ENCODE assay signal across 25 cellular contexts in the genomic region with DNA sequence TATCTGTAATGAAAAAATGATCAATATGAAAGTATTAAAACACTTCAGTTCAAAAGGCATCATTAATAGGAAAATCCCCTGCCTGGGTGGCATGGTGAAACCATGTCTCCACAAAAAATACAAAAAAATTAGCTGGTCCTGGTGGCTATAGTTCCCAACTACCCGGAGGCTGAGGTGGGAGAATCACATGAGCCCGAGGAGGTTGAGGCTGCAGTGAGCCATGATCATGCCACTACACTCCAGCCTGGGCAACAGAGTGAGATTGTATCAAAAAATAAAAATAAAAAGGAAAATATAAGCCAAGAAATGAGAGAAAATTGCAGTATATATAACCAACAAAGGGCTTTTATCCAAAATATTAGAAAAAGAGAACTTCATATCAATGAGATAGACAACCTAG.
"Had no signal": no experiment of that assay in that cellular context is flagged by ENCODE, and none has a peak within 500 bp of the region (broad histone marks: within the 10 kb centered on the region; RNA-seq: fewer than 3 reads in every experiment).

No MANE protein-coding gene starts in this region.

- DNase-seq: colonic mucosa; cortex of kidney; dermis blood vessel endothelial cell; dorsolateral prefrontal cortex; effector CD4-positive, alpha-beta T cell; effector CD8-positive, alpha-beta T cell; effector memory CD4-positive, alpha-beta T cell; effector memory CD8-positive, alpha-beta T cell; endodermal cell; erythroblast; esophagus squamous epithelium; foreskin fibroblast; foreskin keratinocyte; foreskin melanocyte; gastrocnemius medialis; glutamatergic neuron; head of caudate nucleus; heart left ventricle; heart right ventricle had no signal

- H3K9me3 ChIP-seq: colonic mucosa, esophagus squamous epithelium, gastrocnemius medialis had no signal

- H3K4me1 Mint-ChIP-seq: endodermal cell had no signal

- H3K27ac ChIP-seq: colonic mucosa, coronary artery, dorsolateral prefrontal cortex, epithelial cell of prostate, esophagus muscularis mucosa, esophagus squamous epithelium, foreskin keratinocyte, gastrocnemius medialis, gastroesophageal sphincter, heart left ventricle, heart right ventricle had no signal

- H3K36me3 ChIP-seq: colonic mucosa, esophagus muscularis mucosa, esophagus squamous epithelium, gastrocnemius medialis, gastroesophageal sphincter, heart left ventricle, heart right ventricle had no signal

- H3K27me3 ChIP-seq: colonic mucosa, dorsolateral prefrontal cortex, esophagus muscularis mucosa, esophagus squamous epithelium, foreskin keratinocyte, gastrocnemius medialis, gastroesophageal sphincter, heart left ventricle, heart right ventricle had no signal

- ATAC-seq: effector memory CD8-positive, alpha-beta T cell; esophagus mucosa; foreskin keratinocyte; gastrocnemius medialis; gastroesophageal sphincter; heart left ventricle; heart right ventricle had no signal

- H3K4me3 ChIP-seq: colonic mucosa, coronary artery, dorsolateral prefrontal cortex, esophagus muscularis mucosa, esophagus squamous epithelium, gastrocnemius medialis, gastroesophageal sphincter, heart left ventricle, heart right ventricle had no signal

- H3K4me3 Mint-ChIP-seq: dendritic cell treated with granulocyte-macrophage colony-stimulating factor and Interleukin-4, amounts not matched to agents 40 ng/mL and 50 ng/mL, for 4 days; effector memory CD8-positive, alpha-beta T cell; endodermal cell had no signal

- H3K4me1 ChIP-seq: colonic mucosa, esophagus muscularis mucosa, esophagus squamous epithelium, foreskin keratinocyte, gastrocnemius medialis, gastroesophageal sphincter, heart left ventricle, heart right ventricle had no signal

- H3K27me3 Mint-ChIP-seq: dendritic cell treated with granulocyte-macrophage colony-stimulating factor and Interleukin-4, amounts not matched to agents 40 ng/mL and 50 ng/mL, for 4 days; effector memory CD8-positive, alpha-beta T cell had no signal

- H3K27ac Mint-ChIP-seq: dendritic cell treated with granulocyte-macrophage colony-stimulating factor and Interleukin-4, amounts not matched to agents 40 ng/mL and 50 ng/mL, for 4 days; effector memory CD8-positive, alpha-beta T cell; endodermal cell had no signal

- H3K9me3 Mint-ChIP-seq: endodermal cell had no signal
